In genomic region chr7:33743594-33743993, GRCh38 we compare ENCODE assay signal across 13 cellular contexts.
DNase-seq lines count a peak whose midpoint lies in the region; ATAC-seq and TF ChIP-seq lines count a peak whose summit lies in the region.
"Had no signal": no experiment of that assay in that cellular context is flagged by ENCODE, and none has a peak within 500 bp of the region (broad histone marks: within the 10 kb centered on the region; RNA-seq: fewer than 3 reads in every experiment).

No MANE protein-coding gene starts in this region.

- ATAC-seq in lung (ENCODE audit: insufficient read depth, low FRiP score) (peak; percentile 29), GM18502 (IDR thresholded peaks at IDR 0.05; ENCODE audit: poor library complexity, unreplicated experiment) (no peak), GM18517 (IDR thresholded peaks at IDR 0.05; ENCODE audit: unreplicated experiment) (no peak), GM21528 (IDR thresholded peaks at IDR 0.05; ENCODE audit: low FRiP score, unreplicated experiment) (no peak)

- H3K36me3 ChIP-seq in ACC112 (ENCODE audit: insufficient read depth, low read length), result no peaks in the 10 kb centered on the region
- H3K36me3 ChIP-seq in lung (ENCODE audit: control insufficient read depth in 2 of 2, insufficient read depth in 2 of 2, low read length in 2 of 2), result no peaks in the 10 kb centered on the region
- H3K36me3 ChIP-seq: BLaER1 treated with 17β-estradiol and CSF1 and Interleukin-3, amounts not matched to agents 10 nM and 100 nM had no signal

- peak overlapping the region; percentile 80 for H3K27ac ChIP-seq in ACC112 (ENCODE audit: low read depth, low read length)
- no peak overlapping the region for H3K27ac ChIP-seq in lung (ENCODE audit: low read depth in 1 of 2, low read length in 1 of 2)
- H3K27ac ChIP-seq: BLaER1 treated with 17β-estradiol and CSF1 and Interleukin-3, amounts not matched to agents 10 nM and 100 nM had no signal

- TF ChIP-seq CTCF in choroid plexus epithelial cell (conservative IDR thresholded peaks at IDR 0.05; ENCODE audit: low read depth, low read length) (no peak), lung (IDR thresholded peaks at IDR 0.05; ENCODE audit: control extremely low read depth, extremely low read depth) (no peak)

- DNase-seq in H4 (ENCODE audit: low spot score), result peak; percentile 66
- peak; percentile 98 for DNase-seq in choroid plexus epithelial cell (ENCODE audit: low read depth)
- no peak for DNase-seq in lung (ENCODE audit: low spot score)
- no peak for DNase-seq in ACHN
- DNase-seq: activated CD4-positive, CD25-positive, alpha-beta regulatory T cell treated with anti-CD3 and anti-CD28 coated beads, Interleukin-2, amount 50 U/mL, for 72 hours; activated T-cell treated with anti-CD3 and anti-CD28 coated beads, Interleukin-2, amount 50 U/mL, for 48 hours; endodermal cell; NK-92 treated with Interleukin-12 subunit alpha and Interleukin-12 subunit beta, amount 100 ng/mL, for 24 hours had no signal

- H3K4me3 ChIP-seq in ACC112 (ENCODE audit: low read depth, low read length) (no peak overlapping the region), choroid plexus epithelial cell (ENCODE audit: low read depth, low read length) (no peak overlapping the region), lung (no peak overlapping the region)
- H3K4me3 ChIP-seq: BLaER1 treated with 17β-estradiol and CSF1 and Interleukin-3, amounts not matched to agents 10 nM and 100 nM had no signal

- in situ Hi-C loops in ACHN (cut with HindIII; ENCODE audit: low pct_ligation_motif_present, low pct_unique_long_range_greater_than_20kb, low sequenced_read_pairs), result no loop called here

- H2AFZ ChIP-seq in ACC112 (ENCODE audit: low read length, unreplicated experiment), result no peak overlapping the region

- H3K27me3 ChIP-seq in ACC112 (ENCODE audit: insufficient read depth, low read length) (no peaks in the 10 kb centered on the region), lung (ENCODE audit: control insufficient read depth, insufficient read depth) (no peaks in the 10 kb centered on the region)
- H3K27me3 ChIP-seq: BLaER1 treated with 17β-estradiol and CSF1 and Interleukin-3, amounts not matched to agents 10 nM and 100 nM had no signal

- WGBS in lung, 2 donors, result 78 to 87% methylated on average over 5 of the region's 5 CpGs

- no peaks in the 10 kb centered on the region for H3K9me3 ChIP-seq in lung (ENCODE audit: control insufficient read depth in 2 of 2, insufficient read depth in 1 of 2, low read length in 1 of 2)

- H3K4me1 ChIP-seq in ACC112 (ENCODE audit: control insufficient read depth, insufficient read depth, low read length, unreplicated experiment) (peaks cover 25% of the 10 kb centered on the region), lung (ENCODE audit: control insufficient read depth in 2 of 2, insufficient read depth in 2 of 2, low read length in 2 of 2) (peaks cover 0 to 5% of the 10 kb centered on the region in 2 donors)
- H3K4me1 ChIP-seq: BLaER1 treated with 17β-estradiol and CSF1 and Interleukin-3, amounts not matched to agents 10 nM and 100 nM had no signal

- H3K79me2 ChIP-seq in ACC112 (ENCODE audit: control insufficient read depth, insufficient read depth, low read length, unreplicated experiment), result no peaks in the 10 kb centered on the region

Comparison
In these comparisons a context has a peak if more than half of its experiments do, and no peak if none do; other contexts are left out.
1. DNase-seq: peak in H4 (single experiment) and choroid plexus epithelial cell (single experiment); none in lung (single experiment) and ACHN (single experiment).